ENCODE assay signal across 34 cellular contexts in genomic region chr4:113016377-113016776, GRCh38.
"Had no signal": no experiment of that assay in that cellular context is flagged by ENCODE, and none has a peak within 500 bp of the region (broad histone marks: within the 10 kb centered on the region; RNA-seq: fewer than 3 reads in every experiment).

No MANE protein-coding gene starts in this region.

- FAIRE-seq: TTC549 had no signal

- H3K27ac ChIP-seq: body of pancreas, brain microvascular endothelial cell, breast epithelium, cardiac muscle cell, VCaP had no signal

- H3K4me3 Mint-ChIP-seq: activated CD4-positive, alpha-beta memory T cell treated with anti-CD3 and anti-CD28 coated beads, Interleukin-2, amount 10 ng/mL, durations not matched to agents 7 days and 5 days; activated CD4-positive, alpha-beta T cell treated with anti-CD3 and anti-CD28 coated beads for 36 hours; activated CD4-positive, alpha-beta T cell treated with anti-CD3 and anti-CD28 coated beads, Interleukin-2, amount 10 ng/mL, durations not matched to agents 7 days and 5 days; activated CD8-positive, alpha-beta memory T cell treated with anti-CD3 and anti-CD28 coated beads, Interleukin-2, amount 10 ng/mL, durations not matched to agents 7 days and 5 days; activated CD8-positive, alpha-beta T cell treated with anti-CD3 and anti-CD28 coated beads, Interleukin-2, amount 10 ng/mL, durations not matched to agents 7 days and 5 days; activated naive CD4-positive, alpha-beta T cell treated with anti-CD3 and anti-CD28 coated beads, Interleukin-2, amount 10 ng/mL, durations not matched to agents 7 days and 5 days; activated naive CD4-positive, alpha-beta T cell treated with anti-CD3 and anti-CD28 coated beads, Interleukin-2, amount 50 U/mL, for 24 hours; activated naive CD8-positive, alpha-beta T cell; activated naive CD8-positive, alpha-beta T cell treated with anti-CD3 and anti-CD28 coated beads, Interleukin-2, amount 10 ng/mL, durations not matched to agents 7 days and 5 days; activated naive CD8-positive, alpha-beta T cell treated with anti-CD3 and anti-CD28 coated beads, Interleukin-2, amount 50 U/mL, for 24 hours; activated T-cell treated with anti-CD3 and anti-CD28 coated beads, Interleukin-2, amount 50 U/mL, for 24 hours; central memory CD8-positive, alpha-beta T cell; T-helper 17 cell had no signal

- H3K9me3 ChIP-seq: body of pancreas, breast epithelium had no signal

- H3K27ac Mint-ChIP-seq: activated CD4-positive, alpha-beta memory T cell treated with anti-CD3 and anti-CD28 coated beads, Interleukin-2, amount 10 ng/mL, durations not matched to agents 7 days and 5 days; activated CD4-positive, alpha-beta T cell treated with anti-CD3 and anti-CD28 coated beads for 36 hours; activated CD4-positive, alpha-beta T cell treated with anti-CD3 and anti-CD28 coated beads, Interleukin-2, amount 10 ng/mL, durations not matched to agents 7 days and 5 days; activated CD8-positive, alpha-beta memory T cell treated with anti-CD3 and anti-CD28 coated beads, Interleukin-2, amount 10 ng/mL, durations not matched to agents 7 days and 5 days; activated CD8-positive, alpha-beta T cell treated with anti-CD3 and anti-CD28 coated beads, Interleukin-2, amount 10 ng/mL, durations not matched to agents 7 days and 5 days; activated naive CD4-positive, alpha-beta T cell treated with anti-CD3 and anti-CD28 coated beads, Interleukin-2, amount 10 ng/mL, durations not matched to agents 7 days and 5 days; activated naive CD4-positive, alpha-beta T cell treated with anti-CD3 and anti-CD28 coated beads, Interleukin-2, amount 50 U/mL, for 24 hours; activated naive CD8-positive, alpha-beta T cell; activated naive CD8-positive, alpha-beta T cell treated with anti-CD3 and anti-CD28 coated beads, Interleukin-2, amount 10 ng/mL, durations not matched to agents 7 days and 5 days; activated naive CD8-positive, alpha-beta T cell treated with anti-CD3 and anti-CD28 coated beads, Interleukin-2, amount 50 U/mL, for 24 hours; activated T-cell treated with anti-CD3 and anti-CD28 coated beads, Interleukin-2, amount 50 U/mL, for 24 hours; activated T-helper 2 cell treated with anti-CD3 and anti-CD28 coated beads, Interferon-gamma antibody, Interleukin-2, Interleukin-4, amounts not matched to agents 10 μg/mL and 5 μg/mL and 100 μg/mL, durations not matched to agents 14 hours and 24 hours and 36 hours; T-helper 17 cell had no signal

- DNase-seq: activated CD4-positive, alpha-beta memory T cell treated with anti-CD3 and anti-CD28 coated beads, Interleukin-2, amount 10 ng/mL, durations not matched to agents 7 days and 5 days; activated CD4-positive, alpha-beta T cell treated with anti-CD3 and anti-CD28 coated beads for 1 hour; activated CD4-positive, alpha-beta T cell treated with anti-CD3 and anti-CD28 coated beads for 36 hours; activated CD4-positive, alpha-beta T cell treated with anti-CD3 and anti-CD28 coated beads for 48 hours; activated CD4-positive, alpha-beta T cell treated with anti-CD3 and anti-CD28 coated beads, Interleukin-2, amount 10 ng/mL, durations not matched to agents 7 days and 5 days; activated CD4-positive, alpha-beta T cell treated with anti-CD3 and anti-CD28 coated beads, Interleukin-2, amount 50 U/mL, for 48 hours; activated CD4-positive, CD25-positive, alpha-beta regulatory T cell; activated CD8-positive, alpha-beta memory T cell treated with anti-CD3 and anti-CD28 coated beads for 24 hours; activated CD8-positive, alpha-beta memory T cell treated with anti-CD3 and anti-CD28 coated beads, Interleukin-2, amount 10 ng/mL, durations not matched to agents 7 days and 5 days; activated CD8-positive, alpha-beta memory T cell treated with anti-CD3 and anti-CD28 coated beads, Interleukin-2, amount 50 U/mL, for 48 hours; activated CD8-positive, alpha-beta T cell treated with anti-CD3 and anti-CD28 coated beads, Interleukin-2, amount 10 ng/mL, durations not matched to agents 7 days and 5 days; activated effector memory CD4-positive, alpha-beta T cell treated with Interleukin-2 at 50 U/mL for 16 hours; activated gamma-delta T cell; activated naive CD4-positive, alpha-beta T cell treated with anti-CD3 and anti-CD28 coated beads, Interleukin-2, amount 10 ng/mL, durations not matched to agents 7 days and 5 days; activated naive CD4-positive, alpha-beta T cell treated with Interleukin-2 at 50 U/mL for 16 hours; activated naive CD8-positive, alpha-beta T cell treated with anti-CD3 and anti-CD28 coated beads, Interleukin-2, amount 10 ng/mL, durations not matched to agents 7 days and 5 days; activated naive CD8-positive, alpha-beta T cell treated with anti-CD3 and anti-CD28 coated beads, Interleukin-2, amount 50 U/mL, for 24 hours; activated T-cell treated with anti-CD3 and anti-CD28 coated beads, Interleukin-2, amount 50 U/mL, for 24 hours; activated T-cell treated with anti-CD3 and anti-CD28 coated beads, Interleukin-2, amount 50 U/mL, for 48 hours; aorta; body of pancreas; brain microvascular endothelial cell; caudate nucleus; cerebellar nuclear complex; T-helper 17 cell; T-helper 9 cell had no signal

- H3K4me1 ChIP-seq: body of pancreas, breast epithelium had no signal

- H3K36me3 ChIP-seq: brain microvascular endothelial cell, breast epithelium, cardiac muscle cell had no signal

- H3K27me3 ChIP-seq: body of pancreas, brain microvascular endothelial cell, breast epithelium, cardiac muscle cell had no signal

- H3K27me3 Mint-ChIP-seq: activated CD4-positive, alpha-beta memory T cell treated with anti-CD3 and anti-CD28 coated beads, Interleukin-2, amount 10 ng/mL, durations not matched to agents 7 days and 5 days; activated CD4-positive, alpha-beta T cell treated with anti-CD3 and anti-CD28 coated beads, Interleukin-2, amount 10 ng/mL, durations not matched to agents 7 days and 5 days; activated naive CD4-positive, alpha-beta T cell treated with anti-CD3 and anti-CD28 coated beads, Interleukin-2, amount 10 ng/mL, durations not matched to agents 7 days and 5 days; activated naive CD4-positive, alpha-beta T cell treated with anti-CD3 and anti-CD28 coated beads, Interleukin-2, amount 50 U/mL, for 24 hours; activated naive CD8-positive, alpha-beta T cell treated with anti-CD3 and anti-CD28 coated beads, Interleukin-2, amount 10 ng/mL, durations not matched to agents 7 days and 5 days; activated naive CD8-positive, alpha-beta T cell treated with anti-CD3 and anti-CD28 coated beads, Interleukin-2, amount 50 U/mL, for 24 hours; activated T-cell treated with anti-CD3 and anti-CD28 coated beads, Interleukin-2, amount 50 U/mL, for 24 hours; central memory CD8-positive, alpha-beta T cell had no signal

- H3K36me3 Mint-ChIP-seq: activated CD8-positive, alpha-beta memory T cell treated with anti-CD3 and anti-CD28 coated beads, Interleukin-2, amount 10 ng/mL, durations not matched to agents 7 days and 5 days; activated naive CD4-positive, alpha-beta T cell treated with anti-CD3 and anti-CD28 coated beads, Interleukin-2, amount 10 ng/mL, durations not matched to agents 7 days and 5 days; activated naive CD4-positive, alpha-beta T cell treated with anti-CD3 and anti-CD28 coated beads, Interleukin-2, amount 50 U/mL, for 24 hours; activated naive CD8-positive, alpha-beta T cell; activated naive CD8-positive, alpha-beta T cell treated with anti-CD3 and anti-CD28 coated beads, Interleukin-2, amount 10 ng/mL, durations not matched to agents 7 days and 5 days had no signal

- H3K4me3 ChIP-seq: body of pancreas, breast epithelium, cardiac muscle cell had no signal

- H3K4me1 Mint-ChIP-seq: activated CD4-positive, alpha-beta memory T cell treated with anti-CD3 and anti-CD28 coated beads, Interleukin-2, amount 10 ng/mL, durations not matched to agents 7 days and 5 days; activated CD4-positive, alpha-beta T cell treated with anti-CD3 and anti-CD28 coated beads for 36 hours; activated CD4-positive, alpha-beta T cell treated with anti-CD3 and anti-CD28 coated beads, Interleukin-2, amount 10 ng/mL, durations not matched to agents 7 days and 5 days; activated CD8-positive, alpha-beta memory T cell treated with anti-CD3 and anti-CD28 coated beads, Interleukin-2, amount 10 ng/mL, durations not matched to agents 7 days and 5 days; activated naive CD4-positive, alpha-beta T cell treated with anti-CD3 and anti-CD28 coated beads, Interleukin-2, amount 10 ng/mL, durations not matched to agents 7 days and 5 days; activated naive CD4-positive, alpha-beta T cell treated with anti-CD3 and anti-CD28 coated beads, Interleukin-2, amount 50 U/mL, for 24 hours; activated naive CD8-positive, alpha-beta T cell treated with anti-CD3 and anti-CD28 coated beads, Interleukin-2, amount 10 ng/mL, durations not matched to agents 7 days and 5 days; activated naive CD8-positive, alpha-beta T cell treated with anti-CD3 and anti-CD28 coated beads, Interleukin-2, amount 50 U/mL, for 24 hours; central memory CD8-positive, alpha-beta T cell; T-helper 17 cell had no signal

- H3K9me3 Mint-ChIP-seq: activated CD4-positive, alpha-beta memory T cell treated with anti-CD3 and anti-CD28 coated beads, Interleukin-2, amount 10 ng/mL, durations not matched to agents 7 days and 5 days; activated CD4-positive, alpha-beta T cell treated with anti-CD3 and anti-CD28 coated beads, Interleukin-2, amount 10 ng/mL, durations not matched to agents 7 days and 5 days; activated naive CD4-positive, alpha-beta T cell treated with anti-CD3 and anti-CD28 coated beads, Interleukin-2, amount 10 ng/mL, durations not matched to agents 7 days and 5 days; activated naive CD4-positive, alpha-beta T cell treated with anti-CD3 and anti-CD28 coated beads, Interleukin-2, amount 50 U/mL, for 24 hours; activated naive CD8-positive, alpha-beta T cell treated with anti-CD3 and anti-CD28 coated beads, Interleukin-2, amount 10 ng/mL, durations not matched to agents 7 days and 5 days; activated naive CD8-positive, alpha-beta T cell treated with anti-CD3 and anti-CD28 coated beads, Interleukin-2, amount 50 U/mL, for 24 hours; activated T-cell treated with anti-CD3 and anti-CD28 coated beads, Interleukin-2, amount 50 U/mL, for 24 hours; activated T-helper 2 cell treated with anti-CD3 and anti-CD28 coated beads, Interferon-gamma antibody, Interleukin-2, Interleukin-4, amounts not matched to agents 10 μg/mL and 5 μg/mL and 100 μg/mL, durations not matched to agents 14 hours and 24 hours and 36 hours had no signal
